8 cellular contexts compared by ENCODE assay signal in the genomic region with DNA sequence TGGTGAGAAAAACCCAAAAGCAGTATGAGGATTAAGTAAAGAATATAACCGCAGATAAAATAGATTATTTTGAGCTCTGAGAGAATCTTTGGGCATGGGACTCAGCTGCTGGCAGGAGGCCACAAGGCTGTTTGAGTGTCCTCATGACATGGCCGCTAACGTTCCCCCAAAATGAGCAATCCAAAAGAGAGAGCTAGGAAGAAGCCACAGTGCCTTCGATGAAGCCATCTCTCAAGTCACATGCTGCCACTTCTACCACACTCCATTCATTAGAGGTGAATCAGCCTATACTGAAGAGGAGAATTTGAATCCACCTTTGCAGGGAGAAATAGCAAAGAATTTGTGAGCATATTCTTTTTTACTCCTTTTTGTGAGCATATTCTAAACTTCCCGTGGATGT. TPM values are rescaled to one million over a fixed set of nuclear protein-coding genes. Genes with fewer than 3 reads are reported as not detected.
DNase-seq lines count a peak whose midpoint lies in the region; ATAC-seq and TF ChIP-seq lines count a peak whose summit lies in the region.
"Had no signal": no experiment of that assay in that cellular context is flagged by ENCODE, and none has a peak within 500 bp of the region (broad histone marks: within the 10 kb centered on the region; RNA-seq: fewer than 3 reads in every experiment).

No MANE protein-coding gene starts in this region.

- no peak for TF ChIP-seq CTCF in upper lobe of right lung (IDR thresholded peaks at IDR 0.05)

- no peak overlapping the region for H3K9ac ChIP-seq in mesendoderm (ENCODE audit: low read length)

- DNase-seq in LHCN-M2 (ENCODE audit: low read depth): peak; percentile 85
- DNase-seq in dedifferentiated amniotic fluid mesenchymal stem cell (ENCODE audit: extremely low spot score): peak; percentile 38
- peak; percentile 65 for DNase-seq in mesendoderm
- DNase-seq in upper lobe of right lung: no peak
- DNase-seq in D341Med (ENCODE audit: low spot score): no peak
- DNase-seq in SIG-M5 treated with dmso at 0.1 percent for 504 hours (lab: John Stamatoyannopoulos, UW; ENCODE audit: unreplicated experiment): no peak
- DNase-seq: activated CD4-positive, alpha-beta T cell treated with anti-CD3 and anti-CD28 coated beads, Interleukin-2, amount 10 ng/mL, durations not matched to agents 24 days and 14 days had no signal

- H3K9me3 ChIP-seq in upper lobe of right lung: no peaks in the 10 kb centered on the region

- H4K8ac ChIP-seq in mesendoderm (ENCODE audit: low read depth, low read length): no peak overlapping the region

- H3K27ac ChIP-seq in mesendoderm (ENCODE audit: low read depth, low read length) (no peak overlapping the region), upper lobe of right lung (peak overlapping the region; percentile 69)

- H3K4ac ChIP-seq in mesendoderm (ENCODE audit: low read depth, low read length): no peak overlapping the region

- H3K79me2 ChIP-seq in mesendoderm (ENCODE audit: control insufficient read depth, insufficient read depth, low read length): no peaks in the 10 kb centered on the region

- no peak overlapping the region for H3K4me2 ChIP-seq in mesendoderm (ENCODE audit: low read length)

- intact Hi-C loops in upper lobe of right lung (cut with DNase I): no loop called here

- H3K56ac ChIP-seq in mesendoderm (ENCODE audit: low read length): no peak overlapping the region

- no peak overlapping the region for H2BK120ac ChIP-seq in mesendoderm (ENCODE audit: low read depth, low read length)

- peaks cover 4% of the 10 kb centered on the region for H3K36me3 ChIP-seq in mesendoderm (ENCODE audit: control insufficient read depth, insufficient read depth, low read length)
- H3K36me3 ChIP-seq in upper lobe of right lung: peaks cover 46% of the 10 kb centered on the region

- no peak overlapping the region for H2AK5ac ChIP-seq in mesendoderm (ENCODE audit: low read length)

- H3K18ac ChIP-seq in mesendoderm (ENCODE audit: low read length): no peak overlapping the region

- H3K4me1 ChIP-seq in mesendoderm (ENCODE audit: control insufficient read depth, low read depth, low read length): no peaks in the 10 kb centered on the region
- H3K4me1 ChIP-seq in upper lobe of right lung: peaks cover 20% of the 10 kb centered on the region

- H3K27me3 ChIP-seq in mesendoderm (ENCODE audit: insufficient read depth, low read length, poor library complexity): no peaks in the 10 kb centered on the region
- no peaks in the 10 kb centered on the region for H3K27me3 ChIP-seq in upper lobe of right lung

- no peak overlapping the region for H4K5ac ChIP-seq in mesendoderm (ENCODE audit: low read length)

- no CpG with 5 or more reads among the region's 5 CpGs for WGBS in mesendoderm (ENCODE audit: extremely low coverage, insufficient coverage, low lambda C conversion rate)

- H3K4me3 ChIP-seq in mesendoderm (ENCODE audit: low read length): no peak overlapping the region
- no peak overlapping the region for H3K4me3 ChIP-seq in upper lobe of right lung

- no peak overlapping the region for H2BK5ac ChIP-seq in mesendoderm (ENCODE audit: low read length)

- H3K23ac ChIP-seq in mesendoderm (ENCODE audit: low read length): no peak overlapping the region

- ATAC-seq in upper lobe of right lung (peak; percentile 55), GM19328 (IDR thresholded peaks at IDR 0.05; ENCODE audit: unreplicated experiment) (no peak)

- no peak overlapping the region for H2BK15ac ChIP-seq in mesendoderm (replicated peaks; ENCODE audit: low read depth)

- H3K79me1 ChIP-seq in mesendoderm (ENCODE audit: low read length): no peaks in the 10 kb centered on the region

RNA-seq across cellular contexts. Expression of gene ANKFY1, which starts 34.2 kb away (rescaled TPM):
- total RNA-seq in LHCN-M2 (2014; rRNA removed) (21.3 and 26.5 TPM in 2 replicates), upper lobe of right lung (64.8 TPM)
- polyA plus RNA-seq in LHCN-M2 (2012): 17.3 TPM
- 14.5 TPM for polyA plus RNA-seq in mesendoderm (2013, experiment 1 of 2)
- 14.8 TPM for polyA plus RNA-seq in mesendoderm (2013, experiment 2 of 2)

Comparison
In these comparisons a context has a peak if more than half of its experiments do, and no peak if none do; other contexts are left out.
1. DNase-seq: peak in LHCN-M2 (single experiment), dedifferentiated amniotic fluid mesenchymal stem cell (single experiment) and mesendoderm (single experiment); none in upper lobe of right lung (single experiment), D341Med (single experiment) and SIG-M5 treated with dmso at 0.1 percent for 504 hours (single experiment).